In genomic region chr15:92811514-92811913, GRCh38 we compare ENCODE assay signal across 9 cellular contexts.
DNase-seq lines count a peak whose midpoint lies in the region; ATAC-seq, FAIRE-seq and TF ChIP-seq lines count a peak whose summit lies in the region.
"Had no signal": no experiment of that assay in that cellular context is flagged by ENCODE, and none has a peak within 500 bp of the region (broad histone marks: within the 10 kb centered on the region; RNA-seq: fewer than 3 reads in every experiment).

No MANE protein-coding gene starts in this region.

- TF ChIP-seq RAD21 in A549 (conservative IDR thresholded peaks at IDR 0.05 in 1 of 2, IDR thresholded peaks at IDR 0.05 in 1 of 2), result no peak

- ATAC-seq in A549, result no peak
- no peak for ATAC-seq in activated B cell treated with CpG ODN at 0.5 μM for 24 hours (ENCODE audit: low read depth)
- peak; percentile 24 for ATAC-seq in left colon
- ATAC-seq in HG03354 (IDR thresholded peaks at IDR 0.05; ENCODE audit: poor library complexity, severe bottlenecking, unreplicated experiment), result no peak
- ATAC-seq in GM21717 (IDR thresholded peaks at IDR 0.05; ENCODE audit: unreplicated experiment), result no peak

- no peak for TF ChIP-seq EP300 in A549 (IDR thresholded peaks at IDR 0.05)

- H3K9me3 ChIP-seq in A549 (no peaks in the 10 kb centered on the region), thyroid gland (no peaks in the 10 kb centered on the region)

- WGBS in A549 (ENCODE audit: missing lambda C conversion rate), result 3% methylated on average over 4 of the region's 4 CpGs
- 32 to 43% methylated on average over 4 of the region's 4 CpGs for WGBS in thyroid gland, 2 donors

- no peaks in the 10 kb centered on the region for H3K36me3 Mint-ChIP-seq in activated B cell treated with CpG ODN at 0.5 μM for 24 hours (ENCODE audit: low read depth)

- H3K4me3 Mint-ChIP-seq in activated B cell treated with CpG ODN at 0.5 μM for 24 hours, result no peak overlapping the region

- H3K36me3 ChIP-seq in thyroid gland, result no peaks in the 10 kb centered on the region

- H3K4me3 ChIP-seq in A549, result peak overlapping the region; percentile 41
- no peak overlapping the region for H3K4me3 ChIP-seq in thyroid gland (replicated peaks in 1 of 3)

- peak overlapping the region; percentile 27 for H3K27ac Mint-ChIP-seq in activated B cell treated with CpG ODN at 0.5 μM for 24 hours

- CTCF ChIA-PET in A549 (lab: Yijun Ruan, JAX) (interaction anchor here (0.7 to 10.8 kb wide), 8 partner anchors 8 to 105 kb away, joined by 3 to 168 read pairs (median 36); partner anchors contain the start of gene CHD2), activated B cell treated with CpG ODN at 0.5 μM for 24 hours (lab: Charles Lee) (interaction anchor here (4.7 kb wide), 1 partner anchor 20 kb away, joined by 33 read pairs; no protein-coding TSS in a partner anchor)

- H3K4me1 ChIP-seq in A549, result peaks cover 21% of the 10 kb centered on the region
- H3K4me1 ChIP-seq in thyroid gland, result peaks cover 25 to 35% of the 10 kb centered on the region in 2 donors

- TF ChIP-seq POLR2A in A549 (IDR thresholded peaks at IDR 0.05; ENCODE audit: low read length) (no peak), thyroid gland (IDR thresholded peaks at IDR 0.05) (peak in 1 of 2 donors; percentile 77)

- intact Hi-C loops in activated B cell treated with CpG ODN at 0.5 μM for 24 hours (cut with micrococcal nuclease), result no loop called here
- intact Hi-C loops in left colon (cut with DNase I, micrococcal nuclease), result loop anchor here in 1 of 2 donors (5.0 kb wide), 1 partner anchor 71 kb away; no protein-coding TSS in a partner anchor
- intact Hi-C loops in thyroid gland (cut with DNase I), result no loop called here

- H3K9me3 Mint-ChIP-seq in activated B cell treated with CpG ODN at 0.5 μM for 24 hours, result no peaks in the 10 kb centered on the region

- H3K4me1 Mint-ChIP-seq in activated B cell treated with CpG ODN at 0.5 μM for 24 hours, result peaks cover 36% of the 10 kb centered on the region

- H3K27me3 Mint-ChIP-seq in activated B cell treated with CpG ODN at 0.5 μM for 24 hours, result no peaks in the 10 kb centered on the region

- no peaks in the 10 kb centered on the region for H3K27me3 ChIP-seq in thyroid gland

- DNase-seq in A549 (ENCODE audit: low read depth in 1 of 2, low spot score in 1 of 2) (peak in 1 of 2 experiments; percentile 80), HuH-7.5 (ENCODE audit: low spot score) (peak; percentile 46), activated B cell treated with CpG ODN at 0.5 μM for 24 hours (no peak), left colon (peak in 1 of 2 donors; percentile 58), thyroid gland (peak; percentile 68), 8988T (no peak)

- H3K4me2 ChIP-seq in A549, result peak overlapping the region; percentile 83

- H3K27ac ChIP-seq in A549 (peak overlapping the region; percentile 84 to 97), thyroid gland (peak overlapping the region; percentile 94 to 99 (median 99))

- POLR2A ChIA-PET in A549 (lab: Yijun Ruan, JAX) (interaction anchor here (0.6 to 7.3 kb wide), 11 partner anchors 8 to 105 kb away, joined by 3 to 359 read pairs (median 13); partner anchors contain the start of gene CHD2), activated B cell treated with CpG ODN at 0.5 μM for 24 hours (lab: Charles Lee) (interaction anchor here (1.2 to 7.3 kb wide), 10 partner anchors 9 to 110 kb away, joined by 4 to 599 read pairs (median 102); partner anchors contain the start of gene CHD2)

- FAIRE-seq in A549 (lab: Jason Lieb, UNC), result no peak
- FAIRE-seq: GM18507 had no signal

- TF ChIP-seq CTCF in A549 (IDR thresholded peaks at IDR 0.05) (no peak), activated B cell treated with CpG ODN at 0.5 μM for 24 hours (IDR thresholded peaks at IDR 0.05) (no peak), thyroid gland (IDR thresholded peaks at IDR 0.05) (no peak)

TF ChIP-seq in A549, 52 proteins besides CTCF, POLR2A, EP300 and RAD21:
- TF ChIP-seq RFX5 (IDR thresholded peaks at IDR 0.05), result peak; percentile 38; the same call in 1 of the 2 replicates
- peak; percentile 26 for TF ChIP-seq MAFK (IDR thresholded peaks at IDR 0.05; ENCODE audit: partially characterized antibody)
- no peak for TF ChIP-seq RCOR1 (IDR thresholded peaks at IDR 0.05; ENCODE audit: low read depth, low read length)
- no peak for TF ChIP-seq FOSL2 (IDR thresholded peaks at IDR 0.05)
- TF ChIP-seq FOSL2 (CRISPR knock-in tag; IDR thresholded peaks at IDR 0.05), result no peak

Comparison
In these comparisons a context has a peak if more than half of its experiments do, and no peak if none do; other contexts are left out.
1. DNase-seq: peak in HuH-7.5 (single experiment) and thyroid gland (2 of 2); none in activated B cell treated with CpG ODN at 0.5 μM for 24 hours (single experiment) and 8988T (single experiment).